Comparison of ENCODE assay signal across 17 cellular contexts in genomic region chr18:72539861-72540260, GRCh38. TPM values are rescaled to one million over a fixed set of nuclear protein-coding genes. Genes with fewer than 3 reads are reported as not detected.
DNase-seq lines count a peak whose midpoint lies in the region; ATAC-seq and TF ChIP-seq lines count a peak whose summit lies in the region.
"Had no signal": no experiment of that assay in that cellular context is flagged by ENCODE, and none has a peak within 500 bp of the region (broad histone marks: within the 10 kb centered on the region; RNA-seq: fewer than 3 reads in every experiment).

No MANE protein-coding gene starts in this region.

- DNase-seq in NCI-H2107 treated with DMSO at 0.1 percent for 48 hours (lab: John Stamatoyannopoulos, UW; ENCODE audit: unreplicated experiment): peak; percentile 13
- DNase-seq in NCI-H2107 (lab: John Stamatoyannopoulos, UW): no peak
- peak; percentile 28 for DNase-seq in NCI-H128 (lab: John Stamatoyannopoulos, UW; ENCODE audit: unreplicated experiment)
- DNase-seq in superior temporal gyrus (ENCODE audit: extremely low spot score): peak; percentile 32
- DNase-seq: Calu3; CD8-positive, alpha-beta memory T cell; GM23248; KG1; NCI-H1930; NCI-H446; NCI-H82; OCI-M1; SJCRH30; T-cell had no signal

- no peaks in the 10 kb centered on the region for H3K36me3 Mint-ChIP-seq in brain
- H3K36me3 Mint-ChIP-seq: CD8-positive, alpha-beta memory T cell; T-cell had no signal

- H3K27me3 Mint-ChIP-seq in brain: peaks cover 73% of the 10 kb centered on the region

- no peak for TF ChIP-seq CTCF in brain (conservative IDR thresholded peaks at IDR 0.05)

- ATAC-seq in HG03342 (IDR thresholded peaks at IDR 0.05; ENCODE audit: unreplicated experiment): no peak
- ATAC-seq in GM18873 (IDR thresholded peaks at IDR 0.05; ENCODE audit: low FRiP score, unreplicated experiment): no peak
- ATAC-seq: T-cell had no signal

- H3K4me1 Mint-ChIP-seq in brain: peaks cover 19% of the 10 kb centered on the region
- H3K4me1 Mint-ChIP-seq: CD8-positive, alpha-beta memory T cell had no signal

- peak overlapping the region in 1 of 5 experiments; percentile 60 for H3K27ac Mint-ChIP-seq in brain
- H3K27ac Mint-ChIP-seq: CD8-positive, alpha-beta memory T cell; T-cell had no signal

- peaks cover 0 to 34% (median 0%) of the 10 kb centered on the region in 5 experiments for H3K9me3 Mint-ChIP-seq in brain
- H3K9me3 Mint-ChIP-seq: T-cell had no signal

- peak overlapping the region in 3 of 5 experiments; percentile 61 to 74 (median 65) for H3K4me3 Mint-ChIP-seq in brain
- H3K4me3 Mint-ChIP-seq: CD8-positive, alpha-beta memory T cell; T-cell had no signal

RNA-seq across cellular contexts. Expression of gene CBLN2, which starts 4.3 kb away (rescaled TPM):
- polyA plus RNA-seq in brain (ENCODE audit: insufficient read depth, low read depth, low replicate concordance): 12.4 TPM
- polyA plus RNA-seq: CD8-positive, alpha-beta memory T cell; GM23248 had no signal
